Comparison of ENCODE assay signal across 36 cellular contexts in genomic region chr15:96027501-96027900, GRCh38.
"Had no signal": no experiment of that assay in that cellular context is flagged by ENCODE, and none has a peak within 500 bp of the region (broad histone marks: within the 10 kb centered on the region; RNA-seq: fewer than 3 reads in every experiment).

No MANE protein-coding gene starts in this region.

- ATAC-seq: activated CD4-positive, alpha-beta T cell treated with anti-CD3 and anti-CD28 coated beads for 36 hours; activated CD4-positive, CD25-positive, alpha-beta regulatory T cell treated with anti-CD3 and anti-CD28 coated beads, Interleukin-2, amount 50 U/mL, for 24 hours; activated CD8-positive, alpha-beta T cell treated with anti-CD3 and anti-CD28 coated beads for 36 hours; activated naive CD4-positive, alpha-beta T cell treated with anti-CD3 and anti-CD28 coated beads, Interleukin-2, amount 50 U/mL, for 72 hours; activated T-cell treated with anti-CD3 and anti-CD28 coated beads, Interleukin-2, amount 50 U/mL, for 4 hours; activated T-cell treated with anti-CD3 and anti-CD28 coated beads, Interleukin-2, amount 50 U/mL, for 72 hours; activated T-helper 17 cell treated with anti-CD3 and anti-CD28 coated beads, Interleukin-2, amount 50 U/mL, for 72 hours; body of pancreas had no signal

- H3K4me1 ChIP-seq: adrenal gland, body of pancreas, breast epithelium had no signal

- H3K4me3 Mint-ChIP-seq: activated CD4-positive, alpha-beta T cell treated with anti-CD3 and anti-CD28 coated beads for 36 hours; activated CD4-positive, alpha-beta T cell treated with anti-CD3 and anti-CD28 coated beads, Interleukin-2, amount 10 ng/mL, durations not matched to agents 7 days and 5 days; activated CD8-positive, alpha-beta T cell treated with anti-CD3 and anti-CD28 coated beads for 36 hours; activated naive CD4-positive, alpha-beta T cell treated with anti-CD3 and anti-CD28 coated beads for 36 hours; activated naive CD8-positive, alpha-beta T cell treated with anti-CD3 and anti-CD28 coated beads for 36 hours; activated T-cell treated with anti-CD3 and anti-CD28 coated beads, Interleukin-2, amount 50 U/mL, for 4 hours; activated T-cell treated with anti-CD3 and anti-CD28 coated beads, Interleukin-2, amount 50 U/mL, for 72 hours; activated T-helper 1 cell treated with anti-CD3 and anti-CD28 coated beads, Interleukin-12 subunit alpha, Interleukin-12 subunit beta, Interleukin-2, Interleukin-4 antibody, amounts not matched to agents 30 ng/mL and 10 ng/mL and 1 ng/mL, durations not matched to agents 14 hours and 24 hours and 36 hours; activated T-helper 17 cell treated with anti-CD3 and anti-CD28 coated beads, Interleukin-2, amount 50 U/mL, for 72 hours; T-helper 1 cell treated with Interleukin-12 subunit alpha and Interleukin-12 subunit beta and Interleukin-4 antibody, amounts not matched to agents 30 μg/mL and 1 μg/mL, for 36 hours; T-helper 2 cell treated with Interferon-gamma antibody and Interleukin-4, amounts not matched to agents 5 μg/mL and 100 μg/mL, for 36 hours had no signal

- H3K9me3 ChIP-seq: adrenal gland, body of pancreas, breast epithelium had no signal

- H3K4me3 ChIP-seq: adrenal gland, body of pancreas, breast epithelium had no signal

- H3K27ac Mint-ChIP-seq: activated CD4-positive, alpha-beta T cell treated with anti-CD3 and anti-CD28 coated beads for 36 hours; activated CD4-positive, alpha-beta T cell treated with anti-CD3 and anti-CD28 coated beads, Interleukin-2, amount 10 ng/mL, durations not matched to agents 7 days and 5 days; activated CD8-positive, alpha-beta T cell treated with anti-CD3 and anti-CD28 coated beads for 36 hours; activated naive CD4-positive, alpha-beta T cell treated with anti-CD3 and anti-CD28 coated beads for 36 hours; activated naive CD4-positive, alpha-beta T cell treated with anti-CD3 and anti-CD28 coated beads, Interleukin-2, amount 50 U/mL, for 72 hours; activated naive CD8-positive, alpha-beta T cell treated with anti-CD3 and anti-CD28 coated beads for 36 hours; activated T-cell treated with anti-CD3 and anti-CD28 coated beads, Interleukin-2, amount 50 U/mL, for 72 hours; activated T-helper 1 cell treated with anti-CD3 and anti-CD28 coated beads, Interleukin-12 subunit alpha, Interleukin-12 subunit beta, Interleukin-2, Interleukin-4 antibody, amounts not matched to agents 30 ng/mL and 10 ng/mL and 1 ng/mL, durations not matched to agents 14 hours and 24 hours and 36 hours; activated T-helper 17 cell treated with anti-CD3 and anti-CD28 coated beads, Interleukin-2, amount 50 U/mL, for 72 hours; T-helper 1 cell treated with Interleukin-12 subunit alpha and Interleukin-12 subunit beta and Interleukin-4 antibody, amounts not matched to agents 30 μg/mL and 1 μg/mL, for 36 hours; T-helper 2 cell treated with Interferon-gamma antibody and Interleukin-4, amounts not matched to agents 5 μg/mL and 100 μg/mL, for 36 hours had no signal

- H3K4me1 Mint-ChIP-seq: activated CD4-positive, alpha-beta T cell treated with anti-CD3 and anti-CD28 coated beads for 36 hours; activated CD4-positive, alpha-beta T cell treated with anti-CD3 and anti-CD28 coated beads, Interleukin-2, amount 10 ng/mL, durations not matched to agents 7 days and 5 days; activated naive CD8-positive, alpha-beta T cell treated with anti-CD3 and anti-CD28 coated beads for 36 hours; activated T-helper 17 cell treated with anti-CD3 and anti-CD28 coated beads, Interleukin-2, amount 50 U/mL, for 72 hours had no signal

- H3K27ac ChIP-seq: adrenal gland, body of pancreas, brain microvascular endothelial cell, breast epithelium had no signal

- H3K36me3 Mint-ChIP-seq: activated naive CD4-positive, alpha-beta T cell treated with anti-CD3 and anti-CD28 coated beads, Interleukin-2, amount 50 U/mL, for 72 hours; activated naive CD8-positive, alpha-beta T cell treated with anti-CD3 and anti-CD28 coated beads for 36 hours had no signal

- H3K27me3 ChIP-seq: adrenal gland, body of pancreas, brain microvascular endothelial cell, breast epithelium had no signal

- FAIRE-seq: astrocyte, TTC549 had no signal

- H3K9me3 Mint-ChIP-seq: activated CD4-positive, alpha-beta T cell treated with anti-CD3 and anti-CD28 coated beads, Interleukin-2, amount 10 ng/mL, durations not matched to agents 7 days and 5 days; activated CD8-positive, alpha-beta T cell treated with anti-CD3 and anti-CD28 coated beads for 36 hours; activated naive CD4-positive, alpha-beta T cell treated with anti-CD3 and anti-CD28 coated beads for 36 hours; activated naive CD8-positive, alpha-beta T cell treated with anti-CD3 and anti-CD28 coated beads for 36 hours; activated T-cell treated with anti-CD3 and anti-CD28 coated beads, Interleukin-2, amount 50 U/mL, for 4 hours; activated T-helper 1 cell treated with anti-CD3 and anti-CD28 coated beads, Interleukin-12 subunit alpha, Interleukin-12 subunit beta, Interleukin-2, Interleukin-4 antibody, amounts not matched to agents 30 ng/mL and 10 ng/mL and 1 ng/mL, durations not matched to agents 14 hours and 24 hours and 36 hours; T-helper 1 cell treated with Interleukin-12 subunit alpha and Interleukin-12 subunit beta and Interleukin-4 antibody, amounts not matched to agents 30 μg/mL and 1 μg/mL, for 36 hours had no signal

- H3K36me3 ChIP-seq: adrenal gland, brain microvascular endothelial cell, breast epithelium had no signal

- DNase-seq: activated CD4-positive, alpha-beta T cell treated with anti-CD3 and anti-CD28 coated beads for 1 hour; activated CD4-positive, alpha-beta T cell treated with anti-CD3 and anti-CD28 coated beads for 36 hours; activated CD4-positive, alpha-beta T cell treated with anti-CD3 and anti-CD28 coated beads for 48 hours; activated CD4-positive, alpha-beta T cell treated with anti-CD3 and anti-CD28 coated beads, Interleukin-2, amount 10 ng/mL, durations not matched to agents 7 days and 5 days; activated CD4-positive, alpha-beta T cell treated with anti-CD3 and anti-CD28 coated beads, Interleukin-2, amount 50 U/mL, for 48 hours; activated CD4-positive, CD25-positive, alpha-beta regulatory T cell; activated CD8-positive, alpha-beta memory T cell treated with anti-CD3 and anti-CD28 coated beads, Interleukin-2, amount 50 U/mL, for 4 hours; activated CD8-positive, alpha-beta T cell treated with anti-CD3 and anti-CD28 coated beads for 36 hours; activated effector memory CD4-positive, alpha-beta T cell treated with anti-CD3 and anti-CD28 coated beads, Interleukin-2, amount 50 U/mL, for 16 hours; activated gamma-delta T cell treated with Interleukin-2 at 50 U/mL for 16 hours; activated naive CD4-positive, alpha-beta T cell; activated naive CD4-positive, alpha-beta T cell treated with anti-CD3 and anti-CD28 coated beads for 36 hours; activated naive CD4-positive, alpha-beta T cell treated with anti-CD3 and anti-CD28 coated beads, Interleukin-2, amount 50 U/mL, for 16 hours; activated naive CD8-positive, alpha-beta T cell treated with anti-CD3 and anti-CD28 coated beads for 36 hours; activated T-cell treated with anti-CD3 and anti-CD28 coated beads for 4 hours; activated T-cell treated with anti-CD3 and anti-CD28 coated beads, Interleukin-2, amount 50 U/mL, for 1 hour; activated T-cell treated with anti-CD3 and anti-CD28 coated beads, Interleukin-2, amount 50 U/mL, for 4 hours; activated T-cell treated with anti-CD3 and anti-CD28 coated beads, Interleukin-2, amount 50 U/mL, for 72 hours; adrenal gland; amniotic stem cell; aorta; body of pancreas; brain microvascular endothelial cell; central memory CD4-positive, alpha-beta T cell; T-helper 1 cell; T-helper 2 cell; T-helper 9 cell had no signal
